ENCODE assay signal across 1 cellular context in the genomic region with DNA sequence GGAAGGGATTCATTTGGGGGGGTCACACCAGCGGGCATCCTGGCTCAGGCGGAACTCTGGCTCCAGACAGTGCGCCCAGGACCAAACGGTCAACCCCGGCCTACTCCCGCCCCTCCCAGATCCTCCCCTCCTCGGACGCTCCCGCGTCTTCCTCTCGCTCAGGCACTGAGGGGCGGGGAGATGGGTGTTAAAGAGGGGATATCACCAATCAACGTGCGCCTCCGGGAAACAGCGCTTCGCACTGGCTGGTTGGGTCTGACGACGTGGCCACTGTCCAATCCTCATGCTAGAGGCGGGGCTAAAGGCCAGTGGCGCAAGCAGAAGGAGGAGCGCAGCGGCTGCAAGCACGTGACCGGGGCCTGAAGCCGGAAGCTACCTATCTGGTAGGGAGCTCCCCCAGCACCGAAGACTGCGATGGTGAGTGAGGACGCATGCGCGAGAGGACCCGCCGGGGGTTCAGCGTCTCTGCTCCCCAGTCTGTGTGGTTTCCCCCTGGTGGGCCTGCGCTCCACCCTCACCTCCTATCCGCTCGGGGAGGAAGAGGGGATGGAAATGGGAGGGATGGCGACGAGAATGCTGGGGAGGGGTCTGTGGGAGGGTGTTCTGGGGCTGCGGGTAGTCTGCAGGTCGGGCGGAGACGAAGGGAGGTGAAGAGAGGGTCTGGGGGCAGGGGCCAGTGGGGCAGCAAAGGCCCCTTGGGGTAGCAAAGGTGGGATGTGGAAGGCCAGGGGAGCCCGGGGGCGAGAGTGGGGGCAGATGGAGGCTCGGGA.
TF ChIP-seq lines count a peak whose summit lies in the region.

A gene (plus strand): TSS at position 360 of the 770 bp plus-strand sequence. CDS start 55 bp downstream, at position 415.

TF ChIP-seq in K562, 482 proteins besides CTCF, POLR2A, EP300 and RAD21 (continued from another document):
- TF ChIP-seq NFRKB (IDR thresholded peaks at IDR 0.05; ENCODE audit: low read depth) (0 out of 2 replicates have a peak, but pooled peaks have one; percentile 11), YY1 (IDR thresholded peaks at IDR 0.05; ENCODE audit: borderline replicate concordance in 1 of 3, control insufficient read depth in 1 of 3, extremely low read depth in 1 of 3, insufficient read depth in 3 of 3, insufficient read length in 1 of 3, insufficient replicate concordance in 2 of 3, low read depth in 1 of 3, low read length in 2 of 3) (no peak), BRCA1 (IDR thresholded peaks at IDR 0.05) (no peak), BRCA1 (CRISPR knock-in tag; IDR thresholded peaks at IDR 0.05) (no peak), GABPA (tag; conservative IDR thresholded peaks at IDR 0.05; ENCODE audit: low read depth) (peak; percentile 86), FOXM1 (IDR thresholded peaks at IDR 0.05; ENCODE audit: low read depth) (0 out of 2 replicates have a peak, but pooled peaks have one; percentile 28), FOXM1 (CRISPR knock-in tag; IDR thresholded peaks at IDR 0.05; ENCODE audit: low read depth) (no peak), JUN (IDR thresholded peaks at IDR 0.05; ENCODE audit: borderline replicate concordance, low read depth, low read length) (no peak; the same call in 1 of the 2 replicates), JUN (CRISPR knock-in tag; IDR thresholded peaks at IDR 0.05; ENCODE audit: borderline replicate concordance) (no peak), GABPB2 (CRISPR knock-in tag; conservative IDR thresholded peaks at IDR 0.05) (no peak; the same call in 1 of the 2 replicates), NONO (IDR thresholded peaks at IDR 0.05; ENCODE audit: low read depth in 2 of 2, low read length in 1 of 2) (no peak), EWSR1 (IDR thresholded peaks at IDR 0.05; ENCODE audit: borderline replicate concordance, low read depth, partially characterized antibody) (no peak), NCOR1 (IDR thresholded peaks at IDR 0.05) (no peak), TAF15 (IDR thresholded peaks at IDR 0.05; ENCODE audit: low read depth, low read length) (no peak), HNRNPH1 (optimal IDR thresholded peaks at IDR 0.05; ENCODE audit: low read depth, low read length) (no peak), SETDB1 (IDR thresholded peaks at IDR 0.05; ENCODE audit: low read length) (no peak), FOS (IDR thresholded peaks at IDR 0.05; ENCODE audit: extremely low read depth, insufficient read length) (peak; percentile 99), SP2 (IDR thresholded peaks at IDR 0.05; ENCODE audit: extremely low read depth, low read depth, low read length, poor library complexity, severe bottlenecking) (peak; percentile 92), POLR3A (IDR thresholded peaks at IDR 0.05; ENCODE audit: borderline replicate concordance, extremely low read depth, insufficient read depth, insufficient read length) (no peak), HMGN3 (IDR thresholded peaks at IDR 0.05; ENCODE audit: borderline replicate concordance, extremely low read depth, insufficient read length, low read depth, low read length) (peak; percentile 70), L3MBTL2 (IDR thresholded peaks at IDR 0.05) (peak; percentile 90), LEF1 (IDR thresholded peaks at IDR 0.05) (peak; percentile 16; the same call in 1 of the 2 replicates), HNRNPL (IDR thresholded peaks at IDR 0.05; ENCODE audit: low read depth, low read length) (no peak), TEAD1 (CRISPR knock-in tag; IDR thresholded peaks at IDR 0.05) (0 out of 4 replicates have a peak, but pooled peaks of 1 of the 2 experiments have one; percentile 53), GTF2F1 (IDR thresholded peaks at IDR 0.05; ENCODE audit: low read depth, low read length) (no peak), RBM25 (IDR thresholded peaks at IDR 0.05; ENCODE audit: low read depth, low read length, severe bottlenecking) (peak; percentile 92), ZSCAN32 (CRISPR knock-in tag; IDR thresholded peaks at IDR 0.05) (no peak), PTTG1 (tag; IDR thresholded peaks at IDR 0.05; ENCODE audit: low read depth) (no peak), NR2C1 (IDR thresholded peaks at IDR 0.05) (no peak; the same call in 1 of the 2 replicates), NR2C1 (tag; IDR thresholded peaks at IDR 0.05) (no peak), ZBED1 (IDR thresholded peaks at IDR 0.05) (peak; percentile 61; the same call in 1 of the 2 replicates), ATF1 (CRISPR knock-in tag; IDR thresholded peaks at IDR 0.05) (no peak), ATF1 (tag; IDR thresholded peaks at IDR 0.05) (peak; percentile 95), SMARCA5 (IDR thresholded peaks at IDR 0.05) (no peak), ZNF695 (CRISPR knock-in tag; IDR thresholded peaks at IDR 0.05) (no peak), EZH2 (IDR thresholded peaks at IDR 0.05; ENCODE audit: borderline replicate concordance, low read depth, low read length) (no peak), PML (IDR thresholded peaks at IDR 0.05; ENCODE audit: low read length) (peak; percentile 59; the same call in 1 of the 2 replicates)
- TF ChIP-seq, protein P1, sequence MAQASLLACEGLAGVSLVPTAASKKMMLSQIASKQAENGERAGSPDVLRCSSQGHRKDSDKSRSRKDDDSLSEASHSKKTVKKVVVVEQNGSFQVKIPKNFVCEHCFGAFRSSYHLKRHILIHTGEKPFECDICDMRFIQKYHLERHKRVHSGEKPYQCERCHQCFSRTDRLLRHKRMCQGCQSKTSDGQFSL (CRISPR knock-in tag; IDR thresholded peaks at IDR 0.05), result peak; percentile 73; the same call in 1 of the 2 replicates
- TF ChIP-seq, protein P1 (tag; IDR thresholded peaks at IDR 0.05), result peak in 1 of 2 experiments; percentile 67; a peak in 1 of 4 replicates
- TF ChIP-seq, protein P2, sequence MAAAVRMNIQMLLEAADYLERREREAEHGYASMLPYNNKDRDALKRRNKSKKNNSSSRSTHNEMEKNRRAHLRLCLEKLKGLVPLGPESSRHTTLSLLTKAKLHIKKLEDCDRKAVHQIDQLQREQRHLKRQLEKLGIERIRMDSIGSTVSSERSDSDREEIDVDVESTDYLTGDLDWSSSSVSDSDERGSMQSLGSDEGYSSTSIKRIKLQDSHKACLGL (CRISPR knock-in tag; IDR thresholded peaks at IDR 0.05; ENCODE audit: borderline replicate concordance, poor library complexity, severe bottlenecking), result no peak
- TF ChIP-seq, protein P3, sequence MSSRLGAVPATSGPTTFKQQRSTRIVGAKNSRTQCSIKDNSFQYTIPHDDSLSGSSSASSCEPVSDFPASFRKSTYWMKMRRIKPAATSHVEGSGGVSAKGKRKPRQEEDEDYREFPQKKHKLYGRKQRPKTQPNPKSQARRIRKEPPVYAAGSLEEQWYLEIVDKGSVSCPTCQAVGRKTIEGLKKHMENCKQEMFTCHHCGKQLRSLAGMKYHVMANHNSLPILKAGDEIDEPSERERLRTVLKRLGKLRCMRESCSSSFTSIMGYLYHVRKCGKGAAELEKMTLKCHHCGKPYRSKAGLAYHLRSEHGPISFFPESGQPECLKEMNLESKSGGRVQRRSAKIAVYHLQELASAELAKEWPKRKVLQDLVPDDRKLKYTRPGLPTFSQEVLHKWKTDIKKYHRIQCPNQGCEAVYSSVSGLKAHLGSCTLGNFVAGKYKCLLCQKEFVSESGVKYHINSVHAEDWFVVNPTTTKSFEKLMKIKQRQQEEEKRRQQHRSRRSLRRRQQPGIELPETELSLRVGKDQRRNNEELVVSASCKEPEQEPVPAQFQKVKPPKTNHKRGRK (tag; IDR thresholded peaks at IDR 0.05), result no peak
- TF ChIP-seq, protein P4, sequence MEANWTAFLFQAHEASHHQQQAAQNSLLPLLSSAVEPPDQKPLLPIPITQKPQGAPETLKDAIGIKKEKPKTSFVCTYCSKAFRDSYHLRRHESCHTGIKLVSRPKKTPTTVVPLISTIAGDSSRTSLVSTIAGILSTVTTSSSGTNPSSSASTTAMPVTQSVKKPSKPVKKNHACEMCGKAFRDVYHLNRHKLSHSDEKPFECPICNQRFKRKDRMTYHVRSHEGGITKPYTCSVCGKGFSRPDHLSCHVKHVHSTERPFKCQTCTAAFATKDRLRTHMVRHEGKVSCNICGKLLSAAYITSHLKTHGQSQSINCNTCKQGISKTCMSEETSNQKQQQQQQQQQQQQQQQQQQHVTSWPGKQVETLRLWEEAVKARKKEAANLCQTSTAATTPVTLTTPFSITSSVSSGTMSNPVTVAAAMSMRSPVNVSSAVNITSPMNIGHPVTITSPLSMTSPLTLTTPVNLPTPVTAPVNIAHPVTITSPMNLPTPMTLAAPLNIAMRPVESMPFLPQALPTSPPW (CRISPR knock-in tag; IDR thresholded peaks at IDR 0.05), result peak; percentile 90
- TF ChIP-seq, protein P5, sequence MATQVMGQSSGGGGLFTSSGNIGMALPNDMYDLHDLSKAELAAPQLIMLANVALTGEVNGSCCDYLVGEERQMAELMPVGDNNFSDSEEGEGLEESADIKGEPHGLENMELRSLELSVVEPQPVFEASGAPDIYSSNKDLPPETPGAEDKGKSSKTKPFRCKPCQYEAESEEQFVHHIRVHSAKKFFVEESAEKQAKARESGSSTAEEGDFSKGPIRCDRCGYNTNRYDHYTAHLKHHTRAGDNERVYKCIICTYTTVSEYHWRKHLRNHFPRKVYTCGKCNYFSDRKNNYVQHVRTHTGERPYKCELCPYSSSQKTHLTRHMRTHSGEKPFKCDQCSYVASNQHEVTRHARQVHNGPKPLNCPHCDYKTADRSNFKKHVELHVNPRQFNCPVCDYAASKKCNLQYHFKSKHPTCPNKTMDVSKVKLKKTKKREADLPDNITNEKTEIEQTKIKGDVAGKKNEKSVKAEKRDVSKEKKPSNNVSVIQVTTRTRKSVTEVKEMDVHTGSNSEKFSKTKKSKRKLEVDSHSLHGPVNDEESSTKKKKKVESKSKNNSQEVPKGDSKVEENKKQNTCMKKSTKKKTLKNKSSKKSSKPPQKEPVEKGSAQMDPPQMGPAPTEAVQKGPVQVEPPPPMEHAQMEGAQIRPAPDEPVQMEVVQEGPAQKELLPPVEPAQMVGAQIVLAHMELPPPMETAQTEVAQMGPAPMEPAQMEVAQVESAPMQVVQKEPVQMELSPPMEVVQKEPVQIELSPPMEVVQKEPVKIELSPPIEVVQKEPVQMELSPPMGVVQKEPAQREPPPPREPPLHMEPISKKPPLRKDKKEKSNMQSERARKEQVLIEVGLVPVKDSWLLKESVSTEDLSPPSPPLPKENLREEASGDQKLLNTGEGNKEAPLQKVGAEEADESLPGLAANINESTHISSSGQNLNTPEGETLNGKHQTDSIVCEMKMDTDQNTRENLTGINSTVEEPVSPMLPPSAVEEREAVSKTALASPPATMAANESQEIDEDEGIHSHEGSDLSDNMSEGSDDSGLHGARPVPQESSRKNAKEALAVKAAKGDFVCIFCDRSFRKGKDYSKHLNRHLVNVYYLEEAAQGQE (CRISPR knock-in tag; IDR thresholded peaks at IDR 0.05; ENCODE audit: low read depth), result no peak
- TF ChIP-seq, protein P6, sequence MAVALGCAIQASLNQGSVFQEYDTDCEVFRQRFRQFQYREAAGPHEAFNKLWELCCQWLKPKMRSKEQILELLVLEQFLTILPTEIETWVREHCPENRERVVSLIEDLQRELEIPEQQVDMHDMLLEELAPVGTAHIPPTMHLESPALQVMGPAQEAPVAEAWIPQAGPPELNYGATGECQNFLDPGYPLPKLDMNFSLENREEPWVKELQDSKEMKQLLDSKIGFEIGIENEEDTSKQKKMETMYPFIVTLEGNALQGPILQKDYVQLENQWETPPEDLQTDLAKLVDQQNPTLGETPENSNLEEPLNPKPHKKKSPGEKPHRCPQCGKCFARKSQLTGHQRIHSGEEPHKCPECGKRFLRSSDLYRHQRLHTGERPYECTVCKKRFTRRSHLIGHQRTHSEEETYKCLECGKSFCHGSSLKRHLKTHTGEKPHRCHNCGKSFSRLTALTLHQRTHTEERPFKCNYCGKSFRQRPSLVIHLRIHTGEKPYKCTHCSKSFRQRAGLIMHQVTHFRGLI (CRISPR knock-in tag; IDR thresholded peaks at IDR 0.05), result no peak
TF ChIP-seq in K562: peak in this region for 139.
